In the genomic region with DNA sequence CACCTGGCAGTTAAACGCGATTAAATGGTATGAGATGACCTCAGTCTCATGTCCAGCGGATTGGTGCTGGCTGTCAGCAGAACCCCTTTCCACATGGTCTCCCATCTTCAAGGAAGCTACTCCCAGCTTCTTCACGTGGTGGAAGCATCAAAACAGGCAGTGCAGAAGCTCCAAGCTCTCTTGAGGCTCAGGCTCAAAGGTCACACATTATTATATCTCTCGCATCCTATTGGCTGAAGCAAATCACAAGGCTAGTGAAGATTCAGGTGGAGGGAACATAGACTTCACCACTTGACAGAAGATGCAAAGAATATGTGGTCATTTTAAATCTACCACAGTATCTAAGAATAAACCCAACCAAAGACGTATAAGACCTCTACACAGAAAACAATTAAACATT, we compare ENCODE assay signal across 30 cellular contexts.
"Had no signal": no experiment of that assay in that cellular context is flagged by ENCODE, and none has a peak within 500 bp of the region (broad histone marks: within the 10 kb centered on the region; RNA-seq: fewer than 3 reads in every experiment).

No MANE protein-coding gene starts in this region.

- H3K27ac Mint-ChIP-seq: activated CD4-positive, alpha-beta memory T cell treated with anti-CD3 and anti-CD28 coated beads for 36 hours; activated CD4-positive, alpha-beta T cell treated with anti-CD3 and anti-CD28 coated beads for 36 hours; activated CD4-positive, alpha-beta T cell treated with anti-CD3 and anti-CD28 coated beads, Interleukin-2, amount 10 ng/mL, durations not matched to agents 24 days and 14 days; activated CD8-positive, alpha-beta memory T cell treated with anti-CD3 and anti-CD28 coated beads, Interleukin-2, amount 10 ng/mL, durations not matched to agents 7 days and 5 days; activated CD8-positive, alpha-beta T cell treated with anti-CD3 and anti-CD28 coated beads, Interleukin-2, amount 10 ng/mL, durations not matched to agents 7 days and 5 days; activated naive CD4-positive, alpha-beta T cell treated with anti-CD3 and anti-CD28 coated beads for 36 hours; activated naive CD4-positive, alpha-beta T cell treated with anti-CD3 and anti-CD28 coated beads, Interleukin-2, amount 50 U/mL, for 24 hours; activated T-helper 1 cell treated with anti-CD3 and anti-CD28 coated beads, Interleukin-12 subunit alpha, Interleukin-12 subunit beta, Interleukin-2, Interleukin-4 antibody, amounts not matched to agents 30 ng/mL and 10 ng/mL and 1 ng/mL, durations not matched to agents 14 hours and 24 hours and 36 hours; activated T-helper 2 cell treated with anti-CD3 and anti-CD28 coated beads, Interferon-gamma antibody, Interleukin-2, Interleukin-4, amounts not matched to agents 10 μg/mL and 5 μg/mL and 100 μg/mL, durations not matched to agents 14 hours and 24 hours and 36 hours; brain; effector memory CD8-positive, alpha-beta T cell had no signal

- H3K27me3 Mint-ChIP-seq: activated CD4-positive, alpha-beta memory T cell treated with anti-CD3 and anti-CD28 coated beads for 36 hours; activated CD4-positive, alpha-beta T cell treated with anti-CD3 and anti-CD28 coated beads for 36 hours; activated CD4-positive, alpha-beta T cell treated with anti-CD3 and anti-CD28 coated beads, Interleukin-2, amount 10 ng/mL, durations not matched to agents 24 days and 14 days; activated CD8-positive, alpha-beta memory T cell treated with anti-CD3 and anti-CD28 coated beads, Interleukin-2, amount 10 ng/mL, durations not matched to agents 7 days and 5 days; activated naive CD4-positive, alpha-beta T cell treated with anti-CD3 and anti-CD28 coated beads, Interleukin-2, amount 50 U/mL, for 24 hours; activated naive CD8-positive, alpha-beta T cell treated with anti-CD3 and anti-CD28 coated beads, Interleukin-2, amount 10 ng/mL, durations not matched to agents 7 days and 5 days; central memory CD8-positive, alpha-beta T cell; effector memory CD8-positive, alpha-beta T cell had no signal

- H3K27ac ChIP-seq: breast epithelium, esophagus muscularis mucosa, foreskin keratinocyte, gastrocnemius medialis had no signal

- H3K4me3 Mint-ChIP-seq: activated CD4-positive, alpha-beta memory T cell treated with anti-CD3 and anti-CD28 coated beads for 36 hours; activated CD4-positive, alpha-beta T cell treated with anti-CD3 and anti-CD28 coated beads for 36 hours; activated CD4-positive, alpha-beta T cell treated with anti-CD3 and anti-CD28 coated beads, Interleukin-2, amount 10 ng/mL, durations not matched to agents 24 days and 14 days; activated CD8-positive, alpha-beta memory T cell treated with anti-CD3 and anti-CD28 coated beads, Interleukin-2, amount 10 ng/mL, durations not matched to agents 7 days and 5 days; activated CD8-positive, alpha-beta T cell treated with anti-CD3 and anti-CD28 coated beads, Interleukin-2, amount 10 ng/mL, durations not matched to agents 7 days and 5 days; activated naive CD4-positive, alpha-beta T cell treated with anti-CD3 and anti-CD28 coated beads for 36 hours; activated naive CD4-positive, alpha-beta T cell treated with anti-CD3 and anti-CD28 coated beads, Interleukin-2, amount 50 U/mL, for 24 hours; activated naive CD8-positive, alpha-beta T cell treated with anti-CD3 and anti-CD28 coated beads, Interleukin-2, amount 10 ng/mL, durations not matched to agents 7 days and 5 days; activated T-helper 1 cell treated with anti-CD3 and anti-CD28 coated beads, Interleukin-12 subunit alpha, Interleukin-12 subunit beta, Interleukin-2, Interleukin-4 antibody, amounts not matched to agents 30 ng/mL and 10 ng/mL and 1 ng/mL, durations not matched to agents 14 hours and 24 hours and 36 hours; brain; central memory CD8-positive, alpha-beta T cell; effector memory CD8-positive, alpha-beta T cell had no signal

- DNase-seq: activated CD4-positive, alpha-beta memory T cell treated with anti-CD3 and anti-CD28 coated beads for 36 hours; activated CD4-positive, alpha-beta T cell treated with anti-CD3 and anti-CD28 coated beads for 36 hours; activated CD4-positive, alpha-beta T cell treated with anti-CD3 and anti-CD28 coated beads, Interleukin-2, amount 10 ng/mL, durations not matched to agents 24 days and 14 days; activated CD4-positive, CD25-positive, alpha-beta regulatory T cell; activated CD4-positive, CD25-positive, alpha-beta regulatory T cell treated with anti-CD3 and anti-CD28 coated beads, Interleukin-2, amount 50 U/mL, for 72 hours; activated CD8-positive, alpha-beta memory T cell treated with anti-CD3 and anti-CD28 coated beads, Interleukin-2, amount 10 ng/mL, durations not matched to agents 7 days and 5 days; activated CD8-positive, alpha-beta memory T cell treated with anti-CD3 and anti-CD28 coated beads, Interleukin-2, amount 50 U/mL, for 4 hours; activated CD8-positive, alpha-beta T cell treated with anti-CD3 and anti-CD28 coated beads, Interleukin-2, amount 10 ng/mL, durations not matched to agents 7 days and 5 days; activated effector memory CD4-positive, alpha-beta T cell treated with anti-CD3 and anti-CD28 coated beads, Interleukin-2, amount 50 U/mL, for 16 hours; activated naive CD4-positive, alpha-beta T cell treated with anti-CD3 and anti-CD28 coated beads for 36 hours; activated naive CD8-positive, alpha-beta T cell treated with anti-CD3 and anti-CD28 coated beads, Interleukin-2, amount 10 ng/mL, durations not matched to agents 7 days and 5 days; activated T-cell treated with anti-CD3 and anti-CD28 coated beads, Interleukin-2, amount 50 U/mL, for 1 hour; activated T-cell treated with anti-CD3 and anti-CD28 coated beads, Interleukin-2, amount 50 U/mL, for 48 hours; amniotic stem cell; anterior cingulate cortex; cortex of kidney; dermis blood vessel endothelial cell; effector CD4-positive, alpha-beta T cell; effector memory CD8-positive, alpha-beta T cell; erythroblast; foreskin keratinocyte; gastrocnemius medialis; T-helper 2 cell had no signal

- H3K4me1 ChIP-seq: foreskin keratinocyte had no signal

- ATAC-seq: activated CD4-positive, alpha-beta T cell treated with anti-CD3 and anti-CD28 coated beads for 36 hours; activated CD8-positive, alpha-beta memory T cell treated with anti-CD3 and anti-CD28 coated beads, Interleukin-2, amount 10 ng/mL, durations not matched to agents 7 days and 5 days; activated CD8-positive, alpha-beta T cell treated with anti-CD3 and anti-CD28 coated beads, Interleukin-2, amount 10 ng/mL, durations not matched to agents 7 days and 5 days; effector memory CD8-positive, alpha-beta T cell; foreskin keratinocyte; gastrocnemius medialis had no signal

- H3K9me3 ChIP-seq: breast epithelium, esophagus muscularis mucosa, gastrocnemius medialis had no signal

- H3K36me3 ChIP-seq: breast epithelium had no signal

- H3K27me3 ChIP-seq: breast epithelium, esophagus muscularis mucosa, foreskin keratinocyte, gastrocnemius medialis had no signal

- H3K9me3 Mint-ChIP-seq: activated naive CD4-positive, alpha-beta T cell treated with anti-CD3 and anti-CD28 coated beads, Interleukin-2, amount 50 U/mL, for 24 hours; effector memory CD8-positive, alpha-beta T cell had no signal

- H3K4me3 ChIP-seq: breast epithelium, esophagus muscularis mucosa, gastrocnemius medialis had no signal
